In genomic region chr5:19492861-19493260, GRCh38 we compare ENCODE assay signal across 17 cellular contexts.
"Had no signal": no experiment of that assay in that cellular context is flagged by ENCODE, and none has a peak within 500 bp of the region (broad histone marks: within the 10 kb centered on the region; RNA-seq: fewer than 3 reads in every experiment).

No MANE protein-coding gene starts in this region.

- DNase-seq: activated B cell treated with CpG ODN at 0.5 μM for 24 hours; activated CD4-positive, alpha-beta T cell treated with anti-CD3 and anti-CD28 coated beads for 48 hours; activated CD8-positive, alpha-beta memory T cell treated with anti-CD3 and anti-CD28 coated beads, Interleukin-2, amount 50 U/mL, for 4 hours; activated CD8-positive, alpha-beta T cell treated with anti-CD3 and anti-CD28 coated beads, Interleukin-2, amount 10 ng/mL, durations not matched to agents 7 days and 5 days; activated effector memory CD4-positive, alpha-beta T cell treated with anti-CD3 and anti-CD28 coated beads, Interleukin-2, amount 50 U/mL, for 16 hours; activated T-cell treated with anti-CD3 and anti-CD28 coated beads, Interleukin-2, amount 50 U/mL, for 48 hours; cortex of kidney; effector CD4-positive, alpha-beta T cell; heart right ventricle; left ventricle myocardium inferior; natural killer cell; stimulated activated CD4-positive, alpha-beta T cell treated with anti-CD3 and anti-CD28 coated beads, Interleukin-15, amount 100 ng/mL, for 24 hours; stimulated activated CD4-positive, alpha-beta T cell treated with anti-CD3 and anti-CD28 coated beads, Interleukin-4, amount 100 ng/mL, for 1 hour; stimulated activated naive CD4-positive, alpha-beta T cell; SW 1271; transverse colon had no signal

- H3K27ac ChIP-seq: heart right ventricle, left ventricle myocardium inferior, neutrophil, transverse colon had no signal

- H3K27me3 ChIP-seq: heart right ventricle, neutrophil, transverse colon had no signal

- ATAC-seq: activated CD8-positive, alpha-beta T cell treated with anti-CD3 and anti-CD28 coated beads, Interleukin-2, amount 10 ng/mL, durations not matched to agents 7 days and 5 days; heart right ventricle; natural killer cell had no signal

- H3K36me3 ChIP-seq: heart right ventricle, left ventricle myocardium inferior, neutrophil, transverse colon had no signal

- H3K4me3 ChIP-seq: heart right ventricle, left ventricle myocardium inferior, transverse colon had no signal

- H3K4me1 ChIP-seq: heart right ventricle, left ventricle myocardium inferior, transverse colon had no signal

- H3K9me3 ChIP-seq: heart right ventricle, left ventricle myocardium inferior, neutrophil, transverse colon had no signal
